In the genomic region with DNA sequence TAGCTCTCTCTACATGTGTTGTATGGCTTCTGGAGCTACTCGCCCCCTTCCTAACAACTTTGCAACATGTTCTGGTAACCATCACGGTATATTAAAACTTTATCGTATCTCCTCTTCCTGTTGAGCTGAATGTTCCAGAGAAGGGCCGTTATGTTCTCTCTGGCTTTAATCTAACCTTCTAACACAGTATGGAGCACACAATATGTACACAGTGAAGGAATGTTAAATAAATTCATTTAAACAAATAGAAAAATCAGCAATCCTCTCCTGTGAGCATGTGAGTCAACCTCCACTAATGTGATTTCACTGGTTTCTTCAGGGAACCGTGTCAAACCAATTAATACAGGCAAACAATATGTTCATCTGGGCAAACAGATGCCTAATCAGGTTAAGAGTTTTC, we compare ENCODE assay signal across 16 cellular contexts.
"Had no signal": no experiment of that assay in that cellular context is flagged by ENCODE, and none has a peak within 500 bp of the region (broad histone marks: within the 10 kb centered on the region; RNA-seq: fewer than 3 reads in every experiment).

No MANE protein-coding gene starts in this region.

- H3K4me3 ChIP-seq: body of pancreas, coronary artery, skin epidermis, thyroid gland, uterus had no signal

- H3K4me3 Mint-ChIP-seq: naive B cell had no signal

- H3K36me3 Mint-ChIP-seq: naive B cell had no signal

- H3K27me3 ChIP-seq: body of pancreas, foreskin keratinocyte, neutrophil, thyroid gland, uterus had no signal

- H3K27ac Mint-ChIP-seq: naive B cell had no signal

- ATAC-seq: activated CD4-positive, CD25-positive, alpha-beta regulatory T cell treated with anti-CD3 and anti-CD28 coated beads, Interleukin-2, amount 50 U/mL, for 24 hours; body of pancreas; foreskin keratinocyte; left colon had no signal

- H3K36me3 ChIP-seq: neutrophil, thyroid gland, uterus had no signal

- H3K9me3 ChIP-seq: body of pancreas, neutrophil, SK-N-SH, thyroid gland, uterus had no signal

- DNase-seq: activated effector memory CD4-positive, alpha-beta T cell treated with Interleukin-2 at 50 U/mL for 16 hours; body of pancreas; central memory CD4-positive, alpha-beta T cell; effector CD4-positive, alpha-beta T cell; foreskin keratinocyte; left colon; naive B cell; retina; SK-N-SH; stimulated activated CD4-positive, alpha-beta T cell treated with anti-CD3 and anti-CD28 coated beads, Interleukin-4, amount 100 ng/mL, for 4 hours; thyroid gland; uterus had no signal

- H3K4me1 ChIP-seq: body of pancreas, foreskin keratinocyte, thyroid gland, uterus had no signal

- H3K27ac ChIP-seq: body of pancreas, coronary artery, foreskin keratinocyte, neutrophil, skin epidermis, thyroid gland, uterus had no signal

- H3K4me1 Mint-ChIP-seq: naive B cell had no signal
